Comparison of ENCODE assay signal across 1 cellular context in the genomic region with DNA sequence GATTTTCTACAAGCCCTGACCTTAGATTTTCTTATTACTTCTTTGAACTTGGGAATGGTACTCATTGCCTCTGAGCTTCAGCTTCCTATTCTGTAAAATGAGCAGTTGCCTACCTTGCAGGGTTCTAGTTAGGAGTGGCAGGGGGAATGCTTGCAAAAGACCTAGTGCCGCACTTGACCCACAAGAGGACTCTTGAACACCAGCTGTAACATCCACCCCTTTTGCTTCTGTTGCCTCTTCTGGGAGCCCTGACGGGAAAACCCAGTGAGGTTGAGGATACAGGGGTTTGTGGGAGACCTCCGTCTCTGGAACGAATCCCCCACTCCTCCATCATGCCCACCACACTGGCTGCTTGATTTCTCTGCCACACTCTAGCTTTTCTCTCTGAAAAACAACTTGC.
TF ChIP-seq lines count a peak whose summit lies in the region.

No MANE protein-coding gene starts in this region.

TF ChIP-seq in GM23338, 12 proteins besides CTCF, POLR2A, EP300 and RAD21 (continued from another document):
- TF ChIP-seq, protein P1, sequence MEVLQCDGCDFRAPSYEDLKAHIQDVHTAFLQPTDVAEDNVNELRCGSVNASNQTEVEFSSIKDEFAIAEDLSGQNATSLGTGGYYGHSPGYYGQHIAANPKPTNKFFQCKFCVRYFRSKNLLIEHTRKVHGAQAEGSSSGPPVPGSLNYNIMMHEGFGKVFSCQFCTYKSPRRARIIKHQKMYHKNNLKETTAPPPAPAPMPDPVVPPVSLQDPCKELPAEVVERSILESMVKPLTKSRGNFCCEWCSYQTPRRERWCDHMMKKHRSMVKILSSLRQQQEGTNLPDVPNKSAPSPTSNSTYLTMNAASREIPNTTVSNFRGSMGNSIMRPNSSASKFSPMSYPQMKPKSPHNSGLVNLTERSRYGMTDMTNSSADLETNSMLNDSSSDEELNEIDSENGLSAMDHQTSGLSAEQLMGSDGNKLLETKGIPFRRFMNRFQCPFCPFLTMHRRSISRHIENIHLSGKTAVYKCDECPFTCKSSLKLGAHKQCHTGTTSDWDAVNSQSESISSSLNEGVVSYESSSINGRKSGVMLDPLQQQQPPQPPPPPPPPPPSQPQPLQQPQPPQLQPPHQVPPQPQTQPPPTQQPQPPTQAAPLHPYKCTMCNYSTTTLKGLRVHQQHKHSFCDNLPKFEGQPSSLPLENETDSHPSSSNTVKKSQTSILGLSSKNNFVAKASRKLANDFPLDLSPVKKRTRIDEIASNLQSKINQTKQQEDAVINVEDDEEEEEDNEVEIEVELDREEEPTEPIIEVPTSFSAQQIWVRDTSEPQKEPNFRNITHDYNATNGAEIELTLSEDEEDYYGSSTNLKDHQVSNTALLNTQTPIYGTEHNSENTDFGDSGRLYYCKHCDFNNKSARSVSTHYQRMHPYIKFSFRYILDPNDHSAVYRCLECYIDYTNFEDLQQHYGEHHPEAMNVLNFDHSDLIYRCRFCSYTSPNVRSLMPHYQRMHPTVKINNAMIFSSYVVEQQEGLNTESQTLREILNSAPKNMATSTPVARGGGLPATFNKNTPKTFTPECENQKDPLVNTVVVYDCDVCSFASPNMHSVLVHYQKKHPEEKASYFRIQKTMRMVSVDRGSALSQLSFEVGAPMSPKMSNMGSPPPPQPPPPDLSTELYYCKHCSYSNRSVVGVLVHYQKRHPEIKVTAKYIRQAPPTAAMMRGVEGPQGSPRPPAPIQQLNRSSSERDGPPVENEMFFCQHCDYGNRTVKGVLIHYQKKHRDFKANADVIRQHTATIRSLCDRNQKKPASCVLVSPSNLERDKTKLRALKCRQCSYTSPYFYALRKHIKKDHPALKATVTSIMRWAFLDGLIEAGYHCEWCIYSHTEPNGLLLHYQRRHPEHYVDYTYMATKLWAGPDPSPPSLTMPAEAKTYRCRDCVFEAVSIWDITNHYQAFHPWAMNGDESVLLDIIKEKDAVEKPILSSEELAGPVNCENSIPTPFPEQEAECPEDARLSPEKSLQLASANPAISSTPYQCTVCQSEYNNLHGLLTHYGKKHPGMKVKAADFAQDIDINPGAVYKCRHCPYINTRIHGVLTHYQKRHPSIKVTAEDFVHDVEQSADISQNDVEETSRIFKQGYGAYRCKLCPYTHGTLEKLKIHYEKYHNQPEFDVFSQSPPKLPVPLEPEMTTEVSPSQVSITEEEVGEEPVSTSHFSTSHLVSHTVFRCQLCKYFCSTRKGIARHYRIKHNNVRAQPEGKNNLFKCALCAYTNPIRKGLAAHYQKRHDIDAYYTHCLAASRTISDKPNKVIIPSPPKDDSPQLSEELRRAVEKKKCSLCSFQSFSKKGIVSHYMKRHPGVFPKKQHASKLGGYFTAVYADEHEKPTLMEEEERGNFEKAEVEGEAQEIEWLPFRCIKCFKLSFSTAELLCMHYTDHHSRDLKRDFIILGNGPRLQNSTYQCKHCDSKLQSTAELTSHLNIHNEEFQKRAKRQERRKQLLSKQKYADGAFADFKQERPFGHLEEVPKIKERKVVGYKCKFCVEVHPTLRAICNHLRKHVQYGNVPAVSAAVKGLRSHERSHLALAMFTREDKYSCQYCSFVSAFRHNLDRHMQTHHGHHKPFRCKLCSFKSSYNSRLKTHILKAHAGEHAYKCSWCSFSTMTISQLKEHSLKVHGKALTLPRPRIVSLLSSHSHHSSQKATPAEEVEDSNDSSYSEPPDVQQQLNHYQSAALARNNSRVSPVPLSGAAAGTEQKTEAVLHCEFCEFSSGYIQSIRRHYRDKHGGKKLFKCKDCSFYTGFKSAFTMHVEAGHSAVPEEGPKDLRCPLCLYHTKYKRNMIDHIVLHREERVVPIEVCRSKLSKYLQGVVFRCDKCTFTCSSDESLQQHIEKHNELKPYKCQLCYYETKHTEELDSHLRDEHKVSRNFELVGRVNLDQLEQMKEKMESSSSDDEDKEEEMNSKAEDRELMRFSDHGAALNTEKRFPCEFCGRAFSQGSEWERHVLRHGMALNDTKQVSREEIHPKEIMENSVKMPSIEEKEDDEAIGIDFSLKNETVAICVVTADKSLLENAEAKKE (CRISPR knock-in tag; IDR thresholded peaks at IDR 0.05): no peak
- no peak for TF ChIP-seq CREB1 (CRISPR knock-in tag; IDR thresholded peaks at IDR 0.05; ENCODE audit: low read depth)
- TF ChIP-seq, protein P2, sequence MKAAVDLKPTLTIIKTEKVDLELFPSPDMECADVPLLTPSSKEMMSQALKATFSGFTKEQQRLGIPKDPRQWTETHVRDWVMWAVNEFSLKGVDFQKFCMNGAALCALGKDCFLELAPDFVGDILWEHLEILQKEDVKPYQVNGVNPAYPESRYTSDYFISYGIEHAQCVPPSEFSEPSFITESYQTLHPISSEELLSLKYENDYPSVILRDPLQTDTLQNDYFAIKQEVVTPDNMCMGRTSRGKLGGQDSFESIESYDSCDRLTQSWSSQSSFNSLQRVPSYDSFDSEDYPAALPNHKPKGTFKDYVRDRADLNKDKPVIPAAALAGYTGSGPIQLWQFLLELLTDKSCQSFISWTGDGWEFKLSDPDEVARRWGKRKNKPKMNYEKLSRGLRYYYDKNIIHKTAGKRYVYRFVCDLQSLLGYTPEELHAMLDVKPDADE (IDR thresholded peaks at IDR 0.05): no peak
